16 cellular contexts compared by ENCODE assay signal in genomic region chr3:181487236-181487978, GRCh38.
DNase-seq lines count a peak whose midpoint lies in the region; ATAC-seq and TF ChIP-seq lines count a peak whose summit lies in the region.
"Had no signal": no experiment of that assay in that cellular context is flagged by ENCODE, and none has a peak within 500 bp of the region (broad histone marks: within the 10 kb centered on the region; RNA-seq: fewer than 3 reads in every experiment).

No MANE protein-coding gene starts in this region.

- H3K36me3 ChIP-seq in GM23338 (ENCODE audit: insufficient read depth), result no peaks in the 10 kb centered on the region
- H3K36me3 ChIP-seq: gastrocnemius medialis, left ventricle myocardium inferior had no signal

- no peaks in the 10 kb centered on the region for H3K9me3 Mint-ChIP-seq in GM23338
- H3K9me3 Mint-ChIP-seq in CD4-positive, alpha-beta T cell, result peaks cover 4% of the 10 kb centered on the region
- H3K9me3 Mint-ChIP-seq: T-helper 2 cell treated with Interferon-gamma antibody and Interleukin-4, amounts not matched to agents 5 μg/mL and 100 μg/mL, for 36 hours had no signal

- intact Hi-C loops in CD4-positive, alpha-beta T cell (cut with DNase I, micrococcal nuclease), result no loop called here

- peaks cover 5% of the 10 kb centered on the region for H3K9me3 ChIP-seq in CD4-positive, alpha-beta T cell (ENCODE audit: control insufficient read depth, low read length)
- H3K9me3 ChIP-seq: gastrocnemius medialis, left ventricle myocardium inferior, testis had no signal

- no peak overlapping the region for H3K4me3 ChIP-seq in GM23338
- H3K4me3 ChIP-seq: gastrocnemius medialis, left ventricle myocardium inferior, testis had no signal

- H3K27me3 Mint-ChIP-seq in GM23338 (ENCODE audit: insufficient read depth, low read depth, poor library complexity), result no peaks in the 10 kb centered on the region
- no peaks in the 10 kb centered on the region for H3K27me3 Mint-ChIP-seq in CD4-positive, alpha-beta T cell
- H3K27me3 Mint-ChIP-seq: activated CD8-positive, alpha-beta memory T cell treated with anti-CD3 and anti-CD28 coated beads, Interleukin-2, amount 10 ng/mL, durations not matched to agents 7 days and 5 days had no signal

- in situ Hi-C loops in G401 (cut with HindIII; ENCODE audit: low sequenced_read_pairs), result no loop called here

- H3K79me2 ChIP-seq in GM23338 (replicated peaks; ENCODE audit: insufficient read depth), result no peaks in the 10 kb centered on the region

- CTCF ChIA-PET in CD4-positive, alpha-beta T cell (lab: Charles Lee), result interaction anchor here (0.7 kb wide), 1 partner anchor 1598 kb away, joined by 4 read pairs; no protein-coding TSS in a partner anchor

- no peaks in the 10 kb centered on the region for H4K20me1 ChIP-seq in GM23338 (replicated peaks; ENCODE audit: insufficient read depth)

- POLR2A ChIA-PET in CD4-positive, alpha-beta T cell (lab: Charles Lee), result no interaction called here

- H2AFZ ChIP-seq in GM23338, result peak overlapping the region; percentile 60

- ATAC-seq in GM23338 (no peak), HG03196 (IDR thresholded peaks at IDR 0.05; ENCODE audit: unreplicated experiment) (no peak), HG03442 (IDR thresholded peaks at IDR 0.05; ENCODE audit: unreplicated experiment) (no peak)
- ATAC-seq in CD4-positive, alpha-beta T cell (ENCODE audit: poor library complexity), result no peak
- ATAC-seq: activated CD4-positive, CD25-positive, alpha-beta regulatory T cell treated with anti-CD3 and anti-CD28 coated beads, Interleukin-2, amount 50 U/mL, for 24 hours; activated CD8-positive, alpha-beta memory T cell treated with anti-CD3 and anti-CD28 coated beads, Interleukin-2, amount 10 ng/mL, durations not matched to agents 7 days and 5 days; gastrocnemius medialis had no signal

- H3K27ac ChIP-seq in GM23338 (ENCODE audit: low read depth), result no peak overlapping the region
- H3K27ac ChIP-seq in CD4-positive, alpha-beta T cell (ENCODE audit: low read depth, low read length), result no peak overlapping the region
- H3K27ac ChIP-seq: gastrocnemius medialis, left ventricle myocardium inferior, testis had no signal

- H3K4me1 Mint-ChIP-seq in GM23338, result peaks cover 12% of the 10 kb centered on the region
- no peaks in the 10 kb centered on the region for H3K4me1 Mint-ChIP-seq in CD4-positive, alpha-beta T cell (ENCODE audit: low read depth)
- H3K4me1 Mint-ChIP-seq: activated CD8-positive, alpha-beta memory T cell treated with anti-CD3 and anti-CD28 coated beads, Interleukin-2, amount 10 ng/mL, durations not matched to agents 7 days and 5 days had no signal

- TF ChIP-seq CTCF in GM23338 (conservative IDR thresholded peaks at IDR 0.05; ENCODE audit: low read depth in 2 of 2), result no peak
- no peak for TF ChIP-seq CTCF in CD4-positive, alpha-beta T cell (IDR thresholded peaks at IDR 0.05)

- peaks cover 11% of the 10 kb centered on the region; the same call in 1 of the 2 replicates for H3K4me1 ChIP-seq in GM23338 (ENCODE audit: insufficient read depth)
- H3K4me1 ChIP-seq: gastrocnemius medialis, testis had no signal

- no peaks in the 10 kb centered on the region for H3F3A ChIP-seq in GM23338 (replicated peaks; ENCODE audit: low read depth)

- no peak overlapping the region for H3K4me2 ChIP-seq in GM23338

- H3K27me3 ChIP-seq in GM23338 (ENCODE audit: insufficient read depth), result no peaks in the 10 kb centered on the region
- H3K27me3 ChIP-seq in CD4-positive, alpha-beta T cell (ENCODE audit: control insufficient read depth, insufficient read depth, low read length), result no peaks in the 10 kb centered on the region
- H3K27me3 ChIP-seq: gastrocnemius medialis, testis had no signal

- DNase-seq in GM23338 (ENCODE audit: low spot score), result no peak
- DNase-seq in NCI-H146 treated with DMSO at 0.1 percent for 48 hours (lab: John Stamatoyannopoulos, UW; ENCODE audit: unreplicated experiment), result peak; percentile 87
- DNase-seq in NCI-H510A treated with DMSO at 0.1 percent for 48 hours (lab: John Stamatoyannopoulos, UW), result peak; percentile 57
- DNase-seq in inferior parietal cortex (ENCODE audit: extremely low spot score), result peak; percentile 1
- no peak for DNase-seq in G401 (ENCODE audit: low spot score)
- DNase-seq in CD4-positive, alpha-beta T cell, result no peak
- DNase-seq: activated CD8-positive, alpha-beta memory T cell treated with anti-CD3 and anti-CD28 coated beads, Interleukin-2, amount 10 ng/mL, durations not matched to agents 7 days and 5 days; activated gamma-delta T cell treated with Interleukin-2 at 50 U/mL for 16 hours; gastrocnemius medialis; left ventricle myocardium inferior; SIG-M5; testis had no signal

- H3K9me2 ChIP-seq in GM23338 (ENCODE audit: insufficient read depth), result no peaks in the 10 kb centered on the region

- H3K4me3 Mint-ChIP-seq in GM23338, result no peak overlapping the region
- no peak overlapping the region for H3K4me3 Mint-ChIP-seq in CD4-positive, alpha-beta T cell
- H3K4me3 Mint-ChIP-seq: activated CD8-positive, alpha-beta memory T cell treated with anti-CD3 and anti-CD28 coated beads, Interleukin-2, amount 10 ng/mL, durations not matched to agents 7 days and 5 days; T-helper 2 cell treated with Interferon-gamma antibody and Interleukin-4, amounts not matched to agents 5 μg/mL and 100 μg/mL, for 36 hours had no signal

- H3K27ac Mint-ChIP-seq in GM23338, result no peak overlapping the region
- H3K27ac Mint-ChIP-seq in CD4-positive, alpha-beta T cell, result no peak overlapping the region
- H3K27ac Mint-ChIP-seq: activated CD8-positive, alpha-beta memory T cell treated with anti-CD3 and anti-CD28 coated beads, Interleukin-2, amount 10 ng/mL, durations not matched to agents 7 days and 5 days; T-helper 2 cell treated with Interferon-gamma antibody and Interleukin-4, amounts not matched to agents 5 μg/mL and 100 μg/mL, for 36 hours had no signal

- no peaks in the 10 kb centered on the region for H3K36me3 Mint-ChIP-seq in GM23338 (ENCODE audit: low read depth)
- no peaks in the 10 kb centered on the region for H3K36me3 Mint-ChIP-seq in CD4-positive, alpha-beta T cell (ENCODE audit: low read depth)
- H3K36me3 Mint-ChIP-seq: activated CD8-positive, alpha-beta memory T cell treated with anti-CD3 and anti-CD28 coated beads, Interleukin-2, amount 10 ng/mL, durations not matched to agents 7 days and 5 days had no signal

TF ChIP-seq in GM23338, 12 proteins besides CTCF, POLR2A, EP300 and RAD21 (continues in another document):
- TF ChIP-seq EZH2phosphoT487 (IDR thresholded peaks at IDR 0.05; ENCODE audit: unreplicated experiment) (no peak), ZNF462 (CRISPR knock-in tag; IDR thresholded peaks at IDR 0.05) (no peak), JUNB (IDR thresholded peaks at IDR 0.05; ENCODE audit: unreplicated experiment) (no peak), ZNF331 (CRISPR knock-in tag; IDR thresholded peaks at IDR 0.05; ENCODE audit: low read depth) (no peak)

Comparison
In these comparisons a context has a peak if more than half of its experiments do, and no peak if none do; other contexts are left out.
1. DNase-seq: peak in NCI-H146 treated with DMSO at 0.1 percent for 48 hours (single experiment), NCI-H510A treated with DMSO at 0.1 percent for 48 hours (single experiment) and inferior parietal cortex (single experiment); none in GM23338 (single experiment), G401 (single experiment) and CD4-positive, alpha-beta T cell (0 of 10).